12 cellular contexts compared by ENCODE assay signal in genomic region chr2:195531754-195532153, GRCh38.
DNase-seq lines count a peak whose midpoint lies in the region; ATAC-seq, FAIRE-seq and TF ChIP-seq lines count a peak whose summit lies in the region.
"Had no signal": no experiment of that assay in that cellular context is flagged by ENCODE, and none has a peak within 500 bp of the region (broad histone marks: within the 10 kb centered on the region; RNA-seq: fewer than 3 reads in every experiment).

No MANE protein-coding gene starts in this region.

- peak overlapping the region; percentile 37 for H3K27ac ChIP-seq in effector memory CD4-positive, alpha-beta T cell (ENCODE audit: insufficient read depth, low read length, poor library complexity, severe bottlenecking)
- H3K27ac ChIP-seq in spleen (peak overlapping the region in 5 of 8 donors; percentile 67 to 88 (median 75)), dorsolateral prefrontal cortex (no peak overlapping the region)

- H3K36me3 ChIP-seq in effector memory CD4-positive, alpha-beta T cell (ENCODE audit: control insufficient read depth, insufficient read depth, low read length), result no peaks in the 10 kb centered on the region
- H3K36me3 ChIP-seq in spleen, result no peaks in the 10 kb centered on the region

- peak overlapping the region; percentile 98 for H3K27ac Mint-ChIP-seq in activated T-cell treated with anti-CD3 and anti-CD28 coated beads, Interleukin-2, amount 50 U/mL, for 24 hours
- no peak overlapping the region for H3K27ac Mint-ChIP-seq in stimulated activated naive B cell treated with anti-CD40 and anti-IgM and Interleukin-4, amounts not matched to agents 10 μg/mL and 1 μg/mL and 100 μg/mL, for 72 hours
- H3K27ac Mint-ChIP-seq: type B pancreatic cell had no signal

- TF ChIP-seq CTCF in spleen (IDR thresholded peaks at IDR 0.05 in 8 of 11, conservative IDR thresholded peaks at IDR 0.05 in 3 of 11), result no peak
- no peak for TF ChIP-seq CTCF in dorsolateral prefrontal cortex (IDR thresholded peaks at IDR 0.05 in 54 of 56, conservative IDR thresholded peaks at IDR 0.05 in 2 of 56; ENCODE audit: low read depth in 1 of 56, partially characterized antibody in 56 of 56)

- WGBS in spleen, 5 donors, result 60 to 85% (median 73%) methylated on average over 2 of the region's 2 CpGs

- peaks cover 62% of the 10 kb centered on the region for H3K4me1 Mint-ChIP-seq in activated T-cell treated with anti-CD3 and anti-CD28 coated beads, Interleukin-2, amount 50 U/mL, for 24 hours (ENCODE audit: low read depth)
- peaks cover 61% of the 10 kb centered on the region for H3K4me1 Mint-ChIP-seq in activated T-cell treated with anti-CD3 and anti-CD28 coated beads, Interleukin-2, amount 50 U/mL, for 4 hours (ENCODE audit: low read depth)
- H3K4me1 Mint-ChIP-seq in stimulated activated naive B cell treated with anti-CD40 and anti-IgM and Interleukin-4, amounts not matched to agents 10 μg/mL and 1 μg/mL and 100 μg/mL, for 72 hours, result peaks cover 19 to 50% of the 10 kb centered on the region in 2 donors

- H3K4me3 ChIP-seq in effector memory CD4-positive, alpha-beta T cell (ENCODE audit: insufficient read depth, low read depth, low read length, poor library complexity, severe bottlenecking), result no peak overlapping the region
- H3K4me3 ChIP-seq in spleen (no peak overlapping the region), dorsolateral prefrontal cortex (no peak overlapping the region)

- H3K4me3 Mint-ChIP-seq in activated T-cell treated with anti-CD3 and anti-CD28 coated beads, Interleukin-2, amount 50 U/mL, for 24 hours, result peak overlapping the region; percentile 79
- H3K4me3 Mint-ChIP-seq in activated T-cell treated with anti-CD3 and anti-CD28 coated beads, Interleukin-2, amount 50 U/mL, for 4 hours, result no peak overlapping the region
- no peak overlapping the region for H3K4me3 Mint-ChIP-seq in stimulated activated naive B cell treated with anti-CD40 and anti-IgM and Interleukin-4, amounts not matched to agents 10 μg/mL and 1 μg/mL and 100 μg/mL, for 72 hours
- H3K4me3 Mint-ChIP-seq: type B pancreatic cell had no signal

- intact Hi-C loops in spleen (cut with DNase I; ENCODE audit: low total_unique reads) (no loop called here), dorsolateral prefrontal cortex (cut with DNase I) (no loop called here)

- no peak for ATAC-seq in activated T-cell treated with anti-CD3 and anti-CD28 coated beads, Interleukin-2, amount 50 U/mL, for 4 hours
- ATAC-seq in GM19397 (IDR thresholded peaks at IDR 0.05; ENCODE audit: unreplicated experiment), result no peak
- ATAC-seq in stimulated activated naive B cell treated with anti-CD40 and anti-IgM and Interleukin-4, amounts not matched to agents 10 μg/mL and 1 μg/mL and 100 μg/mL, for 72 hours (replicated peaks), result no peak
- ATAC-seq: sciatic nerve had no signal

- TF ChIP-seq POLR2A in spleen (IDR thresholded peaks at IDR 0.05), result no peak

- no peaks in the 10 kb centered on the region for H3K27me3 Mint-ChIP-seq in activated T-cell treated with anti-CD3 and anti-CD28 coated beads, Interleukin-2, amount 50 U/mL, for 24 hours
- H3K27me3 Mint-ChIP-seq in activated T-cell treated with anti-CD3 and anti-CD28 coated beads, Interleukin-2, amount 50 U/mL, for 4 hours (ENCODE audit: low read depth), result no peaks in the 10 kb centered on the region
- H3K27me3 Mint-ChIP-seq in stimulated activated naive B cell treated with anti-CD40 and anti-IgM and Interleukin-4, amounts not matched to agents 10 μg/mL and 1 μg/mL and 100 μg/mL, for 72 hours, result no peaks in the 10 kb centered on the region

- no peak for DNase-seq in activated T-cell treated with anti-CD3 and anti-CD28 coated beads, Interleukin-2, amount 50 U/mL, for 24 hours
- no peak for DNase-seq in activated T-cell treated with anti-CD3 and anti-CD28 coated beads, Interleukin-2, amount 50 U/mL, for 4 hours
- DNase-seq in RCC 7860 (ENCODE audit: low spot score), result peak; percentile 79
- no peak for DNase-seq in effector memory CD4-positive, alpha-beta T cell
- DNase-seq in spleen, result no peak
- no peak for DNase-seq in stimulated activated naive B cell treated with anti-CD40 and anti-IgM and Interleukin-4, amounts not matched to agents 10 μg/mL and 1 μg/mL and 100 μg/mL, for 72 hours
- DNase-seq in dorsolateral prefrontal cortex, result no peak
- DNase-seq: KG1, NCI-H2081 treated with DMSO at 0.1 percent for 48 hours had no signal

- peaks cover 7% of the 10 kb centered on the region for H3K9me3 Mint-ChIP-seq in activated T-cell treated with anti-CD3 and anti-CD28 coated beads, Interleukin-2, amount 50 U/mL, for 24 hours
- peaks cover 7% of the 10 kb centered on the region for H3K9me3 Mint-ChIP-seq in activated T-cell treated with anti-CD3 and anti-CD28 coated beads, Interleukin-2, amount 50 U/mL, for 4 hours
- H3K9me3 Mint-ChIP-seq in stimulated activated naive B cell treated with anti-CD40 and anti-IgM and Interleukin-4, amounts not matched to agents 10 μg/mL and 1 μg/mL and 100 μg/mL, for 72 hours, result no peaks in the 10 kb centered on the region

- H3K36me3 Mint-ChIP-seq in activated T-cell treated with anti-CD3 and anti-CD28 coated beads, Interleukin-2, amount 50 U/mL, for 24 hours (ENCODE audit: low read depth), result peaks cover 4% of the 10 kb centered on the region
- no peaks in the 10 kb centered on the region for H3K36me3 Mint-ChIP-seq in activated T-cell treated with anti-CD3 and anti-CD28 coated beads, Interleukin-2, amount 50 U/mL, for 4 hours (ENCODE audit: insufficient read depth)
- H3K36me3 Mint-ChIP-seq in stimulated activated naive B cell treated with anti-CD40 and anti-IgM and Interleukin-4, amounts not matched to agents 10 μg/mL and 1 μg/mL and 100 μg/mL, for 72 hours, result no peaks in the 10 kb centered on the region
- H3K36me3 Mint-ChIP-seq: type B pancreatic cell had no signal

- H3K4me1 ChIP-seq in effector memory CD4-positive, alpha-beta T cell (ENCODE audit: control insufficient read depth, insufficient read depth, low read length, poor library complexity, severe bottlenecking), result peaks cover 25% of the 10 kb centered on the region
- peaks cover 42 to 55% (median 52%) of the 10 kb centered on the region in 6 donors for H3K4me1 ChIP-seq in spleen

- H3K27me3 ChIP-seq in effector memory CD4-positive, alpha-beta T cell (replicated peaks; ENCODE audit: control insufficient read depth, insufficient read depth, low read length, poor library complexity, severe bottlenecking), result no peaks in the 10 kb centered on the region
- H3K27me3 ChIP-seq in spleen (replicated peaks in 1 of 7) (no peaks in the 10 kb centered on the region), dorsolateral prefrontal cortex (no peaks in the 10 kb centered on the region)

- peak; percentile 93 for FAIRE-seq in RCC 7860 (lab: Jason Lieb, UNC)

- H3K9me3 ChIP-seq in effector memory CD4-positive, alpha-beta T cell (ENCODE audit: control insufficient read depth, low read length), result no peaks in the 10 kb centered on the region
- H3K9me3 ChIP-seq in spleen, result no peaks in the 10 kb centered on the region

Comparison
In these comparisons a context has a peak if more than half of its experiments do, and no peak if none do; other contexts are left out.
1. H3K27ac ChIP-seq: peak in effector memory CD4-positive, alpha-beta T cell (single experiment) and spleen (5 of 8); none in dorsolateral prefrontal cortex (0 of 59).